23 cellular contexts compared by ENCODE assay signal in genomic region chr17:76820523-76820922, GRCh38. TPM values are rescaled to one million over a fixed set of nuclear protein-coding genes. Genes with fewer than 3 reads are reported as not detected.
DNase-seq lines count a peak whose midpoint lies in the region; ATAC-seq and TF ChIP-seq lines count a peak whose summit lies in the region.
"Had no signal": no experiment of that assay in that cellular context is flagged by ENCODE, and none has a peak within 500 bp of the region (broad histone marks: within the 10 kb centered on the region; RNA-seq: fewer than 3 reads in every experiment).

No MANE protein-coding gene starts in this region.

- TF ChIP-seq CTCF in DOHH2 (IDR thresholded peaks at IDR 0.05; ENCODE audit: low read depth, low read length, poor library complexity, severe bottlenecking) = no peak
- no peak for TF ChIP-seq CTCF in MCF 10A (IDR thresholded peaks at IDR 0.05; ENCODE audit: unreplicated experiment)

- H3K9me3 Mint-ChIP-seq in stimulated activated effector memory CD8-positive, alpha-beta T cell treated with anti-CD3 and anti-CD28 coated beads, Interleukin-12 subunit alpha, Interleukin-12 subunit beta, amount 100 ng/mL, for 72 hours = no peaks in the 10 kb centered on the region
- no peaks in the 10 kb centered on the region for H3K9me3 Mint-ChIP-seq in MCF 10A (ENCODE audit: unreplicated experiment)
- H3K9me3 Mint-ChIP-seq: activated naive CD4-positive, alpha-beta T cell treated with anti-CD3 and anti-CD28 coated beads, Interleukin-2, amount 50 U/mL, for 24 hours; T-cell had no signal

- no peak overlapping the region for H3K27ac Mint-ChIP-seq in stimulated activated effector memory CD8-positive, alpha-beta T cell treated with anti-CD3 and anti-CD28 coated beads, Interleukin-12 subunit alpha, Interleukin-12 subunit beta, amount 100 ng/mL, for 72 hours
- H3K27ac Mint-ChIP-seq in MCF 10A (ENCODE audit: low read depth, unreplicated experiment) = no peak overlapping the region
- H3K27ac Mint-ChIP-seq: activated naive CD4-positive, alpha-beta T cell treated with anti-CD3 and anti-CD28 coated beads, Interleukin-2, amount 50 U/mL, for 24 hours; T-cell had no signal

- no peaks in the 10 kb centered on the region for H3K36me3 ChIP-seq in DOHH2 (ENCODE audit: control insufficient read depth, low read length)
- H3K36me3 ChIP-seq: neutrophil, thoracic aorta had no signal

- H3K9me2 ChIP-seq in DOHH2 (replicated peaks; ENCODE audit: control insufficient read depth, low read length) = no peaks in the 10 kb centered on the region

- intact Hi-C loops in MCF 10A (cut with micrococcal nuclease) = no loop called here

- POLR2A ChIA-PET in MCF 10A (lab: Yijun Ruan, JAX) = interaction anchor here (0.6 kb wide), 1 partner anchor 668 kb away, joined by 3 read pairs; no protein-coding TSS in a partner anchor

- H3K4me2 ChIP-seq in DOHH2 (ENCODE audit: low read length) = peak overlapping the region; percentile 52; the same call in 1 of the 2 replicates

- H3K27me3 ChIP-seq in DOHH2 (ENCODE audit: control insufficient read depth, low read length) = no peaks in the 10 kb centered on the region

- ATAC-seq in stimulated activated effector memory CD8-positive, alpha-beta T cell treated with anti-CD3 and anti-CD28 coated beads, Interleukin-12 subunit alpha, Interleukin-12 subunit beta, amount 100 ng/mL, for 72 hours = no peak
- ATAC-seq: T-cell had no signal

- H3K36me3 Mint-ChIP-seq in stimulated activated effector memory CD8-positive, alpha-beta T cell treated with anti-CD3 and anti-CD28 coated beads, Interleukin-12 subunit alpha, Interleukin-12 subunit beta, amount 100 ng/mL, for 72 hours = no peaks in the 10 kb centered on the region
- H3K36me3 Mint-ChIP-seq in MCF 10A (ENCODE audit: insufficient read depth, unreplicated experiment) = no peaks in the 10 kb centered on the region
- H3K36me3 Mint-ChIP-seq: activated naive CD4-positive, alpha-beta T cell treated with anti-CD3 and anti-CD28 coated beads, Interleukin-2, amount 50 U/mL, for 24 hours; CD4-positive, CD25-positive, alpha-beta regulatory T cell; T-cell had no signal

- no TSS peak for BruUV-seq in MCF 10A (replicated peaks; lab: Mats Ljungman, UMichigan)

- no peak overlapping the region for H3K4me3 ChIP-seq in DOHH2 (ENCODE audit: low read length)
- H3K4me3 ChIP-seq: skin epidermis, thoracic aorta had no signal

- no peak overlapping the region for H3K27ac ChIP-seq in DOHH2 (ENCODE audit: low read depth, low read length)
- H3K27ac ChIP-seq: neutrophil, skin epidermis, thoracic aorta had no signal

- no peak overlapping the region for H3K4me3 Mint-ChIP-seq in stimulated activated effector memory CD8-positive, alpha-beta T cell treated with anti-CD3 and anti-CD28 coated beads, Interleukin-12 subunit alpha, Interleukin-12 subunit beta, amount 100 ng/mL, for 72 hours
- no peak overlapping the region for H3K4me3 Mint-ChIP-seq in MCF 10A (ENCODE audit: unreplicated experiment)
- H3K4me3 Mint-ChIP-seq: activated naive CD4-positive, alpha-beta T cell treated with anti-CD3 and anti-CD28 coated beads, Interleukin-2, amount 50 U/mL, for 24 hours; CD4-positive, CD25-positive, alpha-beta regulatory T cell; T-cell had no signal

- H3K27me3 Mint-ChIP-seq in MCF 10A (ENCODE audit: insufficient read depth, unreplicated experiment) = peaks cover 41% of the 10 kb centered on the region
- H3K27me3 Mint-ChIP-seq: activated naive CD4-positive, alpha-beta T cell treated with anti-CD3 and anti-CD28 coated beads, Interleukin-2, amount 50 U/mL, for 24 hours; T-cell had no signal

- CTCF ChIA-PET in MCF 10A (lab: Yijun Ruan, JAX) = no interaction called here

- DNase-seq in COLO668 (lab: John Stamatoyannopoulos, UW; ENCODE audit: unreplicated experiment) (peak; percentile 3), NCI-H2081 treated with DMSO at 0.1 percent for 48 hours (lab: John Stamatoyannopoulos, UW) (peak; percentile 73), NCI-H69 (lab: John Stamatoyannopoulos, UW) (peak; percentile 98), MCF 10A (ENCODE audit: unreplicated experiment) (no peak), NCI-H2227 treated with DMSO at 0.1 percent for 48 hours (lab: John Stamatoyannopoulos, UW) (no peak)
- no peak for DNase-seq in stimulated activated effector memory CD8-positive, alpha-beta T cell treated with anti-CD3 and anti-CD28 coated beads, Interleukin-12 subunit alpha, Interleukin-12 subunit beta, amount 100 ng/mL, for 72 hours (ENCODE audit: low spot score in 2 of 2)
- no peak for DNase-seq in activated CD4-positive, alpha-beta T cell treated with anti-CD3 and anti-CD28 coated beads, Interleukin-2, amount 50 U/mL, for 4 hours
- DNase-seq: activated CD4-positive, alpha-beta T cell treated with anti-CD3 and anti-CD28 coated beads for 1 hour; activated T-cell treated with anti-CD3 and anti-CD28 coated beads, Interleukin-2, amount 50 U/mL, for 48 hours; CD4-positive, CD25-positive, alpha-beta regulatory T cell; KG1; mammary epithelial cell; MV-4-11; NCI-H774; OCI-M1; stimulated activated CD4-positive, alpha-beta T cell treated with anti-CD3 and anti-CD28 coated beads, Interleukin-2, amount 100 ng/mL, for 24 hours; stimulated activated naive CD4-positive, alpha-beta T cell; T-cell had no signal

- no peaks in the 10 kb centered on the region for H3K9me3 ChIP-seq in DOHH2 (ENCODE audit: control insufficient read depth, insufficient read depth, low read length)
- H3K9me3 ChIP-seq: neutrophil, thoracic aorta had no signal

- peaks cover 44% of the 10 kb centered on the region for H3K4me1 ChIP-seq in DOHH2 (ENCODE audit: control insufficient read depth, low read length)

- peaks cover 7% of the 10 kb centered on the region for H3K4me1 Mint-ChIP-seq in stimulated activated effector memory CD8-positive, alpha-beta T cell treated with anti-CD3 and anti-CD28 coated beads, Interleukin-12 subunit alpha, Interleukin-12 subunit beta, amount 100 ng/mL, for 72 hours
- H3K4me1 Mint-ChIP-seq in MCF 10A (ENCODE audit: insufficient read depth, unreplicated experiment) = no peaks in the 10 kb centered on the region

- H3F3A ChIP-seq in DOHH2 (ENCODE audit: control insufficient read depth, insufficient read depth) = no peaks in the 10 kb centered on the region

- no peaks in the 10 kb centered on the region for H3K79me2 ChIP-seq in DOHH2 (ENCODE audit: control insufficient read depth, low read length)

- H4K20me1 ChIP-seq in DOHH2 (ENCODE audit: control insufficient read depth, insufficient read depth, low read depth, low read length) = no peaks in the 10 kb centered on the region

RNA-seq across cellular contexts. Expression of gene MGAT5B, which starts 47.7 kb away (rescaled TPM):
- 1.3 and 1.7 TPM in 2 replicates for total RNA-seq in MCF 10A (2022)
- total RNA-seq: CD4-positive, CD25-positive, alpha-beta regulatory T cell had no signal

Comparison
In these comparisons a context has a peak if more than half of its experiments do, and no peak if none do; other contexts are left out.
1. DNase-seq: peak in COLO668 (single experiment), NCI-H2081 treated with DMSO at 0.1 percent for 48 hours (single experiment) and NCI-H69 (single experiment); none in stimulated activated effector memory CD8-positive, alpha-beta T cell treated with anti-CD3 and anti-CD28 coated beads, Interleukin-12 subunit alpha, Interleukin-12 subunit beta, amount 100 ng/mL, for 72 hours (0 of 2), activated CD4-positive, alpha-beta T cell treated with anti-CD3 and anti-CD28 coated beads, Interleukin-2, amount 50 U/mL, for 4 hours (0 of 2), MCF 10A (single experiment) and NCI-H2227 treated with DMSO at 0.1 percent for 48 hours (single experiment).